In the genomic region with DNA sequence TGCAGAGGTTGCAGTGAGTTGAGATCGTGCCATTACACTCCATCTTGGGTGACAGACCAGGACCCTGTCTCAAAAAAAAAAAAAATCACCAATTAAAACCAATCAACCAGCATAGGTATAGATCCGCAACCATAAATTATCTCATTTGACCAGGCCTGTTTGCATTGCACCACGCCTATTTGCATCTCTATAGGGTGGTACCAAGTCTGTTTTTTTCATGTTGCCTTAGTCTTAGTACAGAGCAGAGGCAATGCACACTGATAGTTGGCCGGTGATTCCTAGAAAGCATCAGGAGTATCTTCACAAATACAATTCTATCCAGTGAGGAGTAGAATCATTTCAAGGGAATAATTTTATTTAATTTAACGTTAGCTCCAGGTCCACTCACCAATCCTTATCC, we compare ENCODE assay signal across 22 cellular contexts.
"Had no signal": no experiment of that assay in that cellular context is flagged by ENCODE, and none has a peak within 500 bp of the region (broad histone marks: within the 10 kb centered on the region; RNA-seq: fewer than 3 reads in every experiment).

No MANE protein-coding gene starts in this region.

- H3K36me3 Mint-ChIP-seq: memory B cell; mesothelial cell of epicardium; naive thymus-derived CD4-positive, alpha-beta T cell; neural progenitor cell; stimulated activated naive B cell treated with anti-CD40 and anti-IgM and Interleukin-4, amounts not matched to agents 10 μg/mL and 1 μg/mL and 100 μg/mL, for 72 hours had no signal

- H3K4me1 Mint-ChIP-seq: endodermal cell, mesothelial cell of epicardium, nephron had no signal

- H3K4me3 ChIP-seq: gastrocnemius medialis, lung, neural progenitor cell, pancreas, right lobe of liver, stomach, thyroid gland, vagina had no signal

- H3K27me3 Mint-ChIP-seq: stimulated activated naive B cell treated with anti-CD40 and anti-IgM and Interleukin-4, amounts not matched to agents 10 μg/mL and 1 μg/mL and 100 μg/mL, for 72 hours had no signal

- DNase-seq: effector CD8-positive, alpha-beta T cell; endodermal cell; foreskin fibroblast; left cardiac atrium; left ventricle myocardium superior; naive thymus-derived CD4-positive, alpha-beta T cell; pancreas; small intestine; stimulated activated CD4-positive, alpha-beta T cell treated with anti-CD3 and anti-CD28 coated beads, Interleukin-15, amount 100 ng/mL, for 24 hours; stimulated activated CD4-positive, alpha-beta T cell treated with anti-CD3 and anti-CD28 coated beads, Interleukin-2, amount 100 ng/mL, for 48 hours; stimulated activated naive B cell treated with anti-CD40 and anti-IgM and Interleukin-4, amounts not matched to agents 10 μg/mL and 1 μg/mL and 100 μg/mL, for 72 hours; stomach; thyroid gland had no signal

- H3K9me3 Mint-ChIP-seq: endodermal cell; memory B cell; mesothelial cell of epicardium; naive thymus-derived CD4-positive, alpha-beta T cell; nephron; neural progenitor cell; stimulated activated naive B cell treated with anti-CD40 and anti-IgM and Interleukin-4, amounts not matched to agents 10 μg/mL and 1 μg/mL and 100 μg/mL, for 72 hours had no signal

- H3K4me3 Mint-ChIP-seq: endodermal cell; memory B cell; mesothelial cell of epicardium; naive thymus-derived CD4-positive, alpha-beta T cell; nephron; neural progenitor cell; stimulated activated naive B cell treated with anti-CD40 and anti-IgM and Interleukin-4, amounts not matched to agents 10 μg/mL and 1 μg/mL and 100 μg/mL, for 72 hours had no signal

- ATAC-seq: esophagus mucosa, gastrocnemius medialis, left ventricle myocardium superior had no signal

- H3K27ac Mint-ChIP-seq: endodermal cell, memory B cell, mesothelial cell of epicardium, nephron, neural progenitor cell had no signal
